In genomic region chr1:119613769-119614358, GRCh38 we compare ENCODE assay signal across 9 cellular contexts. TPM values are rescaled to one million over a fixed set of nuclear protein-coding genes. Genes with fewer than 3 reads are reported as not detected.
DNase-seq lines count a peak whose midpoint lies in the region; ATAC-seq and TF ChIP-seq lines count a peak whose summit lies in the region.
"Had no signal": no experiment of that assay in that cellular context is flagged by ENCODE, and none has a peak within 500 bp of the region (broad histone marks: within the 10 kb centered on the region; RNA-seq: fewer than 3 reads in every experiment).

No MANE protein-coding gene starts in this region.

- no peak overlapping the region for H3K4me3 ChIP-seq in NT2/D1 (ENCODE audit: insufficient read length, low read depth)

- H3K9me3 ChIP-seq in NT2/D1 (ENCODE audit: insufficient read depth, low read length), result no peaks in the 10 kb centered on the region

- DNase-seq in DMS153 (lab: John Stamatoyannopoulos, UW) (peak; percentile 56), HS-5 (ENCODE audit: low read depth) (peak; percentile 50), NT2/D1 (ENCODE audit: low read depth, low spot score) (peak; percentile 95), natural killer cell (no peak)
- DNase-seq in activated CD8-positive, alpha-beta memory T cell treated with anti-CD3 and anti-CD28 coated beads, Interleukin-2, amount 50 U/mL, for 24 hours (ENCODE audit: extremely low read depth), result peak; percentile 38
- DNase-seq in stimulated activated naive CD8-positive, alpha-beta T cell treated with anti-CD3 and anti-CD28 coated beads, Interleukin-15, amount 100 ng/mL, for 72 hours, result peak; percentile 71 to 78

- peaks cover 3 to 4% of the 10 kb centered on the region in 2 donors for H3K4me1 Mint-ChIP-seq in natural killer cell
- no peaks in the 10 kb centered on the region for H3K4me1 Mint-ChIP-seq in stimulated activated naive CD8-positive, alpha-beta T cell treated with anti-CD3 and anti-CD28 coated beads, Interleukin-15, amount 100 ng/mL, for 72 hours

- no peak overlapping the region for H3K4me3 Mint-ChIP-seq in natural killer cell
- H3K4me3 Mint-ChIP-seq in stimulated activated naive CD8-positive, alpha-beta T cell treated with anti-CD3 and anti-CD28 coated beads, Interleukin-15, amount 100 ng/mL, for 72 hours, result no peak overlapping the region
- H3K4me3 Mint-ChIP-seq: activated naive CD8-positive, alpha-beta T cell had no signal

- ATAC-seq in GM21381 (IDR thresholded peaks at IDR 0.05; ENCODE audit: unreplicated experiment) (peak; percentile 68), esophagus mucosa (peak; percentile 88), natural killer cell (peak in 2 of 3 donors; percentile 52 to 67)
- peak; percentile 88 for ATAC-seq in stimulated activated naive CD8-positive, alpha-beta T cell treated with anti-CD3 and anti-CD28 coated beads, Interleukin-15, amount 100 ng/mL, for 72 hours

- intact Hi-C loops in natural killer cell (cut with micrococcal nuclease), result loop anchor here (1.0 kb wide), 1 partner anchor 61 kb away; no protein-coding TSS in a partner anchor

- peaks cover 5% of the 10 kb centered on the region for H3K4me1 ChIP-seq in NT2/D1 (ENCODE audit: insufficient read depth, insufficient read length)

- peak; percentile 18 for TF ChIP-seq CTCF in natural killer cell (IDR thresholded peaks at IDR 0.05)

- peaks cover 0 to 4% of the 10 kb centered on the region in 2 donors for H3K27me3 Mint-ChIP-seq in natural killer cell (ENCODE audit: low read depth in 2 of 2)
- H3K27me3 Mint-ChIP-seq in stimulated activated naive CD8-positive, alpha-beta T cell treated with anti-CD3 and anti-CD28 coated beads, Interleukin-15, amount 100 ng/mL, for 72 hours, result peaks cover 14% of the 10 kb centered on the region

- no peaks in the 10 kb centered on the region for H3K27me3 ChIP-seq in NT2/D1 (ENCODE audit: insufficient read depth, insufficient read length)

- peaks cover 9% of the 10 kb centered on the region for H3K36me3 ChIP-seq in NT2/D1 (ENCODE audit: insufficient read depth, insufficient read length, low read length)

- no peak overlapping the region for H3K27ac Mint-ChIP-seq in natural killer cell
- no peak overlapping the region for H3K27ac Mint-ChIP-seq in stimulated activated naive CD8-positive, alpha-beta T cell treated with anti-CD3 and anti-CD28 coated beads, Interleukin-15, amount 100 ng/mL, for 72 hours
- H3K27ac Mint-ChIP-seq: activated naive CD8-positive, alpha-beta T cell had no signal

- no peaks in the 10 kb centered on the region for H3K9me3 Mint-ChIP-seq in natural killer cell
- no peaks in the 10 kb centered on the region for H3K9me3 Mint-ChIP-seq in stimulated activated naive CD8-positive, alpha-beta T cell treated with anti-CD3 and anti-CD28 coated beads, Interleukin-15, amount 100 ng/mL, for 72 hours

- H3K9ac ChIP-seq in NT2/D1 (ENCODE audit: insufficient read length, low read depth), result peak overlapping the region; percentile 17

- no peaks in the 10 kb centered on the region for H3K36me3 Mint-ChIP-seq in natural killer cell
- H3K36me3 Mint-ChIP-seq: activated naive CD8-positive, alpha-beta T cell had no signal

RNA-seq across cellular contexts. Expression of gene ZNF697, which starts 34.2 kb away (rescaled TPM):
- total RNA-seq in esophagus mucosa (1.00 TPM), natural killer cell (under 1 TPM in 2 of 3 donors, not detected in 1; 0.09 to 0.45 TPM)
